ENCODE assay signal across 9 cellular contexts in the genomic region with DNA sequence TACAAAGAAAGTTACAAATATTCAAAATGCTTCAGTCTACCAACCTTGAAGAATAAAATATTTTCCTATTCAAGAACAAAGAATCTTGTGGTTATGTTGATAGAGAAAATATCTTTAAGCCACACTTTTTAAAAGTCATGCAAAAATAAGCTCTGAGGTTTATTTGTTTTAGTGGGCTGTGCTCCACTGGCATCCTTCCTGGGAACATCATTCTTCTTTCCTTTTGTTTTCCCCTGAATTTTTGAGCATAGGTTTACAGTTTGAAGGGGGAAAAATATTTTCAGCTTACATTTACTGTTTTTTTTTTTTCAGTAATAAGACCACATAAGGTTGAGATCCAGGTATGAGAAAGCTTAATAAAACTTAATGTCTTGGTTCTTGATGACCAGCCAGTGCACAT.
DNase-seq lines count a peak whose midpoint lies in the region; ATAC-seq, FAIRE-seq and TF ChIP-seq lines count a peak whose summit lies in the region.
"Had no signal": no experiment of that assay in that cellular context is flagged by ENCODE, and none has a peak within 500 bp of the region (broad histone marks: within the 10 kb centered on the region; RNA-seq: fewer than 3 reads in every experiment).

No MANE protein-coding gene starts in this region.

- no peak for TF ChIP-seq EP300 in sigmoid colon (IDR thresholded peaks at IDR 0.05)

- no TSS peak for BruUV-seq in Panc1 (replicated peaks; lab: Mats Ljungman, UMichigan)

- no peak for TF ChIP-seq POLR2A in sigmoid colon (IDR thresholded peaks at IDR 0.05)

- H3K27ac ChIP-seq in Panc1 (ENCODE audit: low read length) = peak overlapping the region; percentile 89
- peak overlapping the region; percentile 80 for H3K27ac ChIP-seq in fibroblast of lung (ENCODE audit: insufficient read depth, low read length)
- peak overlapping the region; percentile 72 to 83 (median 80) for H3K27ac ChIP-seq in sigmoid colon

- H3K4me1 ChIP-seq in Panc1 (ENCODE audit: control insufficient read depth, insufficient read depth, low read length) (peaks cover 27% of the 10 kb centered on the region), fibroblast of lung (ENCODE audit: control insufficient read depth, extremely low read depth, insufficient read depth, low read length) (peaks cover 8% of the 10 kb centered on the region), sigmoid colon (peaks cover 0 to 19% (median 17%) of the 10 kb centered on the region in 4 donors)

- peak overlapping the region; percentile 65 for H3K4me2 ChIP-seq in fibroblast of lung (ENCODE audit: extremely low read depth, insufficient read depth, low read length)

- POLR2A ChIA-PET in Panc1 (lab: Charles Lee) = interaction anchor here (0.5 to 0.6 kb wide), 2 partner anchors 16 to 76 kb away, joined by 3 to 4 read pairs; no protein-coding TSS in a partner anchor

- H3K27me3 ChIP-seq in Panc1 (ENCODE audit: control insufficient read depth, insufficient read depth, low read length) (no peaks in the 10 kb centered on the region), fibroblast of lung (ENCODE audit: control insufficient read depth, insufficient read depth, low read length) (no peaks in the 10 kb centered on the region), sigmoid colon (no peaks in the 10 kb centered on the region)

- no peaks in the 10 kb centered on the region for H3K79me2 ChIP-seq in fibroblast of lung (ENCODE audit: control insufficient read depth, insufficient read depth, low read length)

- no peak for FAIRE-seq in urothelium cell line (lab: Jason Lieb, UNC)

- no peak for TF ChIP-seq CTCF in Panc1 (IDR thresholded peaks at IDR 0.05)
- TF ChIP-seq CTCF in fibroblast of lung (conservative IDR thresholded peaks at IDR 0.05 in 1 of 2, IDR thresholded peaks at IDR 0.05 in 1 of 2; ENCODE audit: low read depth in 1 of 2, low read length in 2 of 2) = no peak
- TF ChIP-seq CTCF in sigmoid colon (IDR thresholded peaks at IDR 0.05) = no peak

- DNase-seq in Panc1 (ENCODE audit: low read depth, low spot score) = no peak
- peak; percentile 87 to 89 for DNase-seq in fibroblast of lung (ENCODE audit: low read depth in 2 of 2)
- DNase-seq in sigmoid colon = no peak
- no peak for DNase-seq in stimulated activated CD4-positive, alpha-beta T cell treated with anti-CD3 and anti-CD28 coated beads, Interleukin-4, amount 100 ng/mL, for 4 hours
- no peak for DNase-seq in urothelium cell line (ENCODE audit: low spot score)
- DNase-seq in left ventricle myocardium superior = no peak
- DNase-seq in NCI-H1694 treated with DMSO at 0.1 percent for 48 hours (lab: John Stamatoyannopoulos, UW) = no peak
- DNase-seq: hippocampal formation had no signal

- CTCF ChIA-PET in Panc1 (lab: Charles Lee) = no interaction called here

- H3K9ac ChIP-seq in fibroblast of lung (ENCODE audit: insufficient read depth, low read length) = no peak overlapping the region

- H2AFZ ChIP-seq in fibroblast of lung (ENCODE audit: low read length) = no peak overlapping the region

- H3K9me3 ChIP-seq in Panc1 (ENCODE audit: control insufficient read depth, insufficient read depth, low read depth, low read length) (no peaks in the 10 kb centered on the region; the same call in 1 of the 2 replicates), fibroblast of lung (ENCODE audit: control insufficient read depth, insufficient read depth, low read depth, low read length) (no peaks in the 10 kb centered on the region), sigmoid colon (no peaks in the 10 kb centered on the region)

- in situ Hi-C loops in Panc1 (cut with HindIII; ENCODE audit: low pct_unique_long_range_greater_than_20kb, low sequenced_read_pairs) = no loop called here

- H3K36me3 ChIP-seq in Panc1 (ENCODE audit: control insufficient read depth, insufficient read depth, low read length) (no peaks in the 10 kb centered on the region), fibroblast of lung (ENCODE audit: control insufficient read depth, insufficient read depth, low read length) (no peaks in the 10 kb centered on the region), sigmoid colon (no peaks in the 10 kb centered on the region)

- no peaks in the 10 kb centered on the region for H4K20me1 ChIP-seq in fibroblast of lung (ENCODE audit: control insufficient read depth, extremely low read depth, insufficient read depth, low read length)

- intact Hi-C loops in Panc1 (cut with micrococcal nuclease; ENCODE audit: unreplicated experiment) (no loop called here), sigmoid colon (cut with DNase I) (no loop called here), left ventricle myocardium superior (cut with micrococcal nuclease) (no loop called here)

- peak; percentile 9 for ATAC-seq in GM19455 (IDR thresholded peaks at IDR 0.05; ENCODE audit: unreplicated experiment)
- no peak for ATAC-seq in Panc1
- no peak for ATAC-seq in left ventricle myocardium superior

- H3K4me3 ChIP-seq in Panc1 (ENCODE audit: low read depth in 2 of 2, low read length in 2 of 2) (no peak overlapping the region), fibroblast of lung (replicated peaks in 1 of 4; ENCODE audit: control extremely low read depth in 1 of 4, insufficient read depth in 1 of 4, low read depth in 3 of 4, low read length in 4 of 4) (peak overlapping the region in 2 of 4 experiments; percentile 13 to 26), sigmoid colon (no peak overlapping the region)

Comparison
In these comparisons a context has a peak if more than half of its experiments do, and no peak if none do; other contexts are left out.
1. DNase-seq: peak in fibroblast of lung (2 of 2); none in Panc1 (single experiment), sigmoid colon (single experiment), stimulated activated CD4-positive, alpha-beta T cell treated with anti-CD3 and anti-CD28 coated beads, Interleukin-4, amount 100 ng/mL, for 4 hours (0 of 2), urothelium cell line (single experiment), left ventricle myocardium superior (single experiment) and NCI-H1694 treated with DMSO at 0.1 percent for 48 hours (single experiment).
2. Peak in every context shown above with its lines, with median percentiles within 50 percentile points of each other: H3K27ac ChIP-seq.